Comparison of ENCODE assay signal across 1 cellular context in the genomic region with DNA sequence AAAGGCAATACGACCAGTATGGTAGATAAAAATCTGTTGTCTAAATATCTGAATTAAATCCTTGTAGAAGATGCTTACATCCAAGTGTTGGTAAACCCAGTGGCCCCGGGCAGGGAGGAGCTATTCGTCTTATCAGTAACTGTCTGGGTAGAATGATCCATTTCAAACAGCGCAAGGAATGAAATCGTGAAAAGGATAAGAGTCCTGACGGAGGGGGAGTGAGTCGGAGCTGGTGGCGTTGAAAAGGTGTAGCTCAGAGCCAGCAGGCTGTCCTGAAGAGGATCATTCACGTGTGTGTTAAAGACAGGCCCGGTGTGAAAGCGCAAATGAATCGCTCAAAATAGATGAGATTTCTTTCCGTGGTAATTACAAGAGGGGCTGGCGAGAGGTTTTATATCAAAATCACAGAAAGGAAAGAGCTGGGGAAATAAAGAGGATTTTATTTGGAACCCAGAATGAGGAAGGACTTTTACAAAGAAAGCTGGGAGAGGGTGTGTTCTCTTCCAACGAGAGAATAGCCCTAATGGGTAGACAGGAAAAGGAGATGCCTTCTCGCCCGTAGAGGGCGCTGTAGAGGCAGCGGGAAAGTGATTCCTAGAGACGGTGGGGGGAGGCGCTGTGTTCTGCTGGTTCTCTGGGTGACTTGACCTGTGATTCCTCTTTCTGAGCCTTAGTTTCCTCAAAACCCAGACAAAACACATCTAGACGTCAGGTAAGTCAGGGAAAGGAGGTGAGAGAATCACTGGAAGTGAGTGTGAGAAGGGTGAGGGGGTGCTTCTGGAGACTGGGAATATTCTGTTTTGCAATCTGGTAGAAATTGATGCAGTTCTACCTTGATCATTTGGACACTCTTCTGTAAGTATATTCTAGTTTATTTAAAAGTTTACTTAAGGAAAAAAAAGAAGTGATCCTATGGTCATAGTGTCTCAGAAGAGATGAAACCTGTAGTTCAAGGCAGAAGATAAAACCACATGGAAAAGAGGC.
TF ChIP-seq lines count a peak whose summit lies in the region.

No MANE protein-coding gene starts in this region.

TF ChIP-seq in HCT116, 20 proteins besides CTCF, POLR2A, EP300 and RAD21 (continued from another document):
- TF ChIP-seq, protein P1, sequence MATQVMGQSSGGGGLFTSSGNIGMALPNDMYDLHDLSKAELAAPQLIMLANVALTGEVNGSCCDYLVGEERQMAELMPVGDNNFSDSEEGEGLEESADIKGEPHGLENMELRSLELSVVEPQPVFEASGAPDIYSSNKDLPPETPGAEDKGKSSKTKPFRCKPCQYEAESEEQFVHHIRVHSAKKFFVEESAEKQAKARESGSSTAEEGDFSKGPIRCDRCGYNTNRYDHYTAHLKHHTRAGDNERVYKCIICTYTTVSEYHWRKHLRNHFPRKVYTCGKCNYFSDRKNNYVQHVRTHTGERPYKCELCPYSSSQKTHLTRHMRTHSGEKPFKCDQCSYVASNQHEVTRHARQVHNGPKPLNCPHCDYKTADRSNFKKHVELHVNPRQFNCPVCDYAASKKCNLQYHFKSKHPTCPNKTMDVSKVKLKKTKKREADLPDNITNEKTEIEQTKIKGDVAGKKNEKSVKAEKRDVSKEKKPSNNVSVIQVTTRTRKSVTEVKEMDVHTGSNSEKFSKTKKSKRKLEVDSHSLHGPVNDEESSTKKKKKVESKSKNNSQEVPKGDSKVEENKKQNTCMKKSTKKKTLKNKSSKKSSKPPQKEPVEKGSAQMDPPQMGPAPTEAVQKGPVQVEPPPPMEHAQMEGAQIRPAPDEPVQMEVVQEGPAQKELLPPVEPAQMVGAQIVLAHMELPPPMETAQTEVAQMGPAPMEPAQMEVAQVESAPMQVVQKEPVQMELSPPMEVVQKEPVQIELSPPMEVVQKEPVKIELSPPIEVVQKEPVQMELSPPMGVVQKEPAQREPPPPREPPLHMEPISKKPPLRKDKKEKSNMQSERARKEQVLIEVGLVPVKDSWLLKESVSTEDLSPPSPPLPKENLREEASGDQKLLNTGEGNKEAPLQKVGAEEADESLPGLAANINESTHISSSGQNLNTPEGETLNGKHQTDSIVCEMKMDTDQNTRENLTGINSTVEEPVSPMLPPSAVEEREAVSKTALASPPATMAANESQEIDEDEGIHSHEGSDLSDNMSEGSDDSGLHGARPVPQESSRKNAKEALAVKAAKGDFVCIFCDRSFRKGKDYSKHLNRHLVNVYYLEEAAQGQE (IDR thresholded peaks at IDR 0.05; ENCODE audit: low read depth): no peak
- TF ChIP-seq, protein P2, sequence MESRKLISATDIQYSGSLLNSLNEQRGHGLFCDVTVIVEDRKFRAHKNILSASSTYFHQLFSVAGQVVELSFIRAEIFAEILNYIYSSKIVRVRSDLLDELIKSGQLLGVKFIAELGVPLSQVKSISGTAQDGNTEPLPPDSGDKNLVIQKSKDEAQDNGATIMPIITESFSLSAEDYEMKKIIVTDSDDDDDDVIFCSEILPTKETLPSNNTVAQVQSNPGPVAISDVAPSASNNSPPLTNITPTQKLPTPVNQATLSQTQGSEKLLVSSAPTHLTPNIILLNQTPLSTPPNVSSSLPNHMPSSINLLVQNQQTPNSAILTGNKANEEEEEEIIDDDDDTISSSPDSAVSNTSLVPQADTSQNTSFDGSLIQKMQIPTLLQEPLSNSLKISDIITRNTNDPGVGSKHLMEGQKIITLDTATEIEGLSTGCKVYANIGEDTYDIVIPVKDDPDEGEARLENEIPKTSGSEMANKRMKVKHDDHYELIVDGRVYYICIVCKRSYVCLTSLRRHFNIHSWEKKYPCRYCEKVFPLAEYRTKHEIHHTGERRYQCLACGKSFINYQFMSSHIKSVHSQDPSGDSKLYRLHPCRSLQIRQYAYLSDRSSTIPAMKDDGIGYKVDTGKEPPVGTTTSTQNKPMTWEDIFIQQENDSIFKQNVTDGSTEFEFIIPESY (IDR thresholded peaks at IDR 0.05; ENCODE audit: extremely low read depth, insufficient replicate concordance, low read length): no peak
- TF ChIP-seq CBX3 (IDR thresholded peaks at IDR 0.05; ENCODE audit: low read depth) (no peak), SIN3A (IDR thresholded peaks at IDR 0.05; ENCODE audit: low read depth) (no peak), CEBPB (IDR thresholded peaks at IDR 0.05; ENCODE audit: low read depth) (no peak), ZNF274 (IDR thresholded peaks at IDR 0.05; ENCODE audit: low read depth, low read length) (no peak), SRF (IDR thresholded peaks at IDR 0.05; ENCODE audit: low read depth) (no peak), EZH2phosphoT487 (IDR thresholded peaks at IDR 0.05; ENCODE audit: borderline replicate concordance) (no peak), TCF7L2 (IDR thresholded peaks at IDR 0.05; ENCODE audit: borderline replicate concordance, extremely low read depth, insufficient read depth, insufficient read length) (no peak), JUND (IDR thresholded peaks at IDR 0.05) (no peak), ELF1 (IDR thresholded peaks at IDR 0.05; ENCODE audit: borderline replicate concordance, low read depth) (no peak)
TF ChIP-seq in HCT116: peak in this region for 0.
